Comparison of ENCODE assay signal across 2 cellular contexts in the genomic region with DNA sequence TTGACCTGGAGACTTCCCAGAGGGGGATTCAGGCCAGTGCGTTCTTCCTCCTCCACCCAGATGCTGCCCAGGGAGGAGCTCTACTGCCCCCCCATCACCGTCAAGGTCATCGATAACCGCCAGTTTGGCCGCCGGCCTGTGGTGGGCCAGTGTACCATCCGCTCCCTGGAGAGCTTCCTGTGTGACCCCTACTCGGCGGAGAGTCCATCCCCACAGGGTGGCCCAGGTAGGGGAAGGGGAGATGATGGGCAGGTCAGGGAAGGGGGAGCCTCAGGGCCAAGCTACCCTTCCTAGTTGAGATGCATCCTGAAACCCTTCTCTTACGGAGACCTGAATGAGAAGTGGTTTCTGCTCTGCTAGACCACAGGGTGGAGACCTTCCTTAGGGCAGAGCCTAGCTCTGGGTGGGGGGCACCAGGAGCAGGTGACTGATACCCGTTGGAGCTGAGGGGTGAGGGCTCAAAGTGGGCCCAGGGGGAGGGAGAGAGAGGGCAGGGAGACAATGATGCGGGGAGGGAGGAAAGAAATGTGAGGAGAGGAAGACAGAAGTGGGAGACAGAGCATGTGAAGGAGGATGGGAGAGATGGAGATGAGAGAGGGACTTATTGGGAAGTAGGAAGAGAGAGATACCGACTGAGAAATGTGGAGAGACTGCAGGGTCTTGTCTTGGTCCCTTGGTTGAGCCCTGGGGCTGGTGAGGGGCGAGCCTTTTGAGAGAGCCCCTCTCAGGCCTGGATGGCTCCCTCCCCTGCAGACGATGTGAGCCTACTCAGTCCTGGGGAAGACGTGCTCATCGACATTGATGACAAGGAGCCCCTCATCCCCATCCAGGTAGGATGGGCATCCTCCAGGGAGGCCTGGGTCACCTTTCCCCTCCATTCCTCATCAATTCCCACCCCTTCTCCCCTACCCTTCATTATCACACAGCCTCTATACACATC.
TF ChIP-seq lines count a peak whose summit lies in the region.

No MANE protein-coding gene starts in this region.

TF ChIP-seq in SK-N-SH, 30 proteins besides CTCF, POLR2A, EP300 and RAD21 (continued from another document):
- TF ChIP-seq MXI1 (IDR thresholded peaks at IDR 0.05; ENCODE audit: low read depth, low read length) (no peak), ELF1 (IDR thresholded peaks at IDR 0.05) (no peak), SIN3A (IDR thresholded peaks at IDR 0.05; ENCODE audit: borderline replicate concordance, low read depth, low read length) (no peak)
- TF ChIP-seq, protein P1, sequence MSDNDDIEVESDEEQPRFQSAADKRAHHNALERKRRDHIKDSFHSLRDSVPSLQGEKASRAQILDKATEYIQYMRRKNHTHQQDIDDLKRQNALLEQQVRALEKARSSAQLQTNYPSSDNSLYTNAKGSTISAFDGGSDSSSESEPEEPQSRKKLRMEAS (IDR thresholded peaks at IDR 0.05; ENCODE audit: low read depth) = no peak

TF ChIP-seq in SK-N-SH treated with all-trans-retinoic acid at 6 μM for 48 hours, 23 proteins besides CTCF, POLR2A, EP300 and RAD21 (continued from another document):
- TF ChIP-seq, protein P2, sequence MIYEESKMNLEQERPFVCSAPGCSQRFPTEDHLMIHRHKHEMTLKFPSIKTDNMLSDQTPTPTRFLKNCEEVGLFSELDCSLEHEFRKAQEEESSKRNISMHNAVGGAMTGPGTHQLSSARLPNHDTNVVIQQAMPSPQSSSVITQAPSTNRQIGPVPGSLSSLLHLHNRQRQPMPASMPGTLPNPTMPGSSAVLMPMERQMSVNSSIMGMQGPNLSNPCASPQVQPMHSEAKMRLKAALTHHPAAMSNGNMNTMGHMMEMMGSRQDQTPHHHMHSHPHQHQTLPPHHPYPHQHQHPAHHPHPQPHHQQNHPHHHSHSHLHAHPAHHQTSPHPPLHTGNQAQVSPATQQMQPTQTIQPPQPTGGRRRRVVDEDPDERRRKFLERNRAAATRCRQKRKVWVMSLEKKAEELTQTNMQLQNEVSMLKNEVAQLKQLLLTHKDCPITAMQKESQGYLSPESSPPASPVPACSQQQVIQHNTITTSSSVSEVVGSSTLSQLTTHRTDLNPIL (CRISPR knock-in tag; IDR thresholded peaks at IDR 0.05; ENCODE audit: low read depth) = no peak
- no peak for TF ChIP-seq RARB (CRISPR knock-in tag; IDR thresholded peaks at IDR 0.05)
- no peak for TF ChIP-seq CSRNP3 (CRISPR knock-in tag; IDR thresholded peaks at IDR 0.05)
- TF ChIP-seq ISL1 (CRISPR knock-in tag; IDR thresholded peaks at IDR 0.05) = no peak
- TF ChIP-seq ZC3H10 (CRISPR knock-in tag; IDR thresholded peaks at IDR 0.05) = no peak
- no peak for TF ChIP-seq POU6F1 (CRISPR knock-in tag; IDR thresholded peaks at IDR 0.05; ENCODE audit: borderline replicate concordance, low read depth)
- no peak for TF ChIP-seq ARNTL (CRISPR knock-in tag; IDR thresholded peaks at IDR 0.05; ENCODE audit: borderline replicate concordance, low read depth)
- no peak for TF ChIP-seq TCF4 (CRISPR knock-in tag; IDR thresholded peaks at IDR 0.05; ENCODE audit: borderline replicate concordance)
- no peak for TF ChIP-seq ZNF8 (CRISPR knock-in tag; IDR thresholded peaks at IDR 0.05)
